ENCODE assay signal across 1 cellular context in the genomic region with DNA sequence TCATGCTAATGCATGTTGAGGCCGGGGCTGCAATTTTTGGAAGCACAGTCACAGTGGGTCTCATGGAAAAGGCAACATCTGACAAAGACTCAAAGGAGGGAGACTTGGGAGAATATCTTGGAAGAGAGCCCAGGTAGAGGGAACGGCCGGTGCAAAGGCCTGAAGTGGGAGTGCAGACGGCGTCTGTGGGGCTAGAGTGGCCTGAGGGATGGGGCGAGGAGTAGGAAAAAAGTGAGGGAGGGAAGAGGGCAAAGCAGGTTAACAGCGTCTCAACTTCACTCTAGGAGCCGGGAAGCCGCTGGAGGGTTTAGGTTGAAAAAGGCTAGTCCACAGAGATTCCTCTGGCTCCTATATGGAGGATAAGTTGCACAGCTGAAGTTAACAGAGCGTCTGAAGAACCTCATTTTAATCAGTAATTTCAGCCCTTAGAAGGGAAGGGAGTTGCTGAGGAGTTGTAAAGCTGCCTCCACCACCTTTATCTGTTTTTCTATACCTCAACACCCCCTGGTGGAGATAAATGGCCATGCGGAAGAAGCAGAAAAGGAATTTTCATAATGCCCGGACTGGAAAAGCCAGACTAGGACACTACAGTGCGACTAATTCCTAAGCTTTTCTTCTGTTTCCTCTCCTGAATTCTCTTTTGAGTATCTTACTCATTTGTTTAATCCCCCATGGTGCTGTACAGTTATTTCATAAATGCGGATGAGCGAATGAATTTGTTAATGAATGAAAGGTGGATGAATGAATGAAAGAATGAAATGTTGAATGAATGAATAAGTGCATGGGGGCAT.
TF ChIP-seq lines count a peak whose summit lies in the region.

No MANE protein-coding gene starts in this region.

TF ChIP-seq in A549, 52 proteins besides CTCF, POLR2A, EP300 and RAD21 (continued from another document):
- no peak for TF ChIP-seq ZC3H11A (IDR thresholded peaks at IDR 0.05)
- TF ChIP-seq POLR2AphosphoS2 (conservative IDR thresholded peaks at IDR 0.05; ENCODE audit: low read length), result no peak
- no peak for TF ChIP-seq JUNB (IDR thresholded peaks at IDR 0.05)
- TF ChIP-seq, protein P1, sequence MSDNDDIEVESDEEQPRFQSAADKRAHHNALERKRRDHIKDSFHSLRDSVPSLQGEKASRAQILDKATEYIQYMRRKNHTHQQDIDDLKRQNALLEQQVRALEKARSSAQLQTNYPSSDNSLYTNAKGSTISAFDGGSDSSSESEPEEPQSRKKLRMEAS (IDR thresholded peaks at IDR 0.05), result peak; percentile 35; the same call in 1 of the 2 replicates
- TF ChIP-seq JUN (IDR thresholded peaks at IDR 0.05), result 0 out of 5 replicates have a peak, but pooled peaks of 1 of the 2 experiments have one; percentile 25
